ENCODE assay signal across 2 cellular contexts in the genomic region with DNA sequence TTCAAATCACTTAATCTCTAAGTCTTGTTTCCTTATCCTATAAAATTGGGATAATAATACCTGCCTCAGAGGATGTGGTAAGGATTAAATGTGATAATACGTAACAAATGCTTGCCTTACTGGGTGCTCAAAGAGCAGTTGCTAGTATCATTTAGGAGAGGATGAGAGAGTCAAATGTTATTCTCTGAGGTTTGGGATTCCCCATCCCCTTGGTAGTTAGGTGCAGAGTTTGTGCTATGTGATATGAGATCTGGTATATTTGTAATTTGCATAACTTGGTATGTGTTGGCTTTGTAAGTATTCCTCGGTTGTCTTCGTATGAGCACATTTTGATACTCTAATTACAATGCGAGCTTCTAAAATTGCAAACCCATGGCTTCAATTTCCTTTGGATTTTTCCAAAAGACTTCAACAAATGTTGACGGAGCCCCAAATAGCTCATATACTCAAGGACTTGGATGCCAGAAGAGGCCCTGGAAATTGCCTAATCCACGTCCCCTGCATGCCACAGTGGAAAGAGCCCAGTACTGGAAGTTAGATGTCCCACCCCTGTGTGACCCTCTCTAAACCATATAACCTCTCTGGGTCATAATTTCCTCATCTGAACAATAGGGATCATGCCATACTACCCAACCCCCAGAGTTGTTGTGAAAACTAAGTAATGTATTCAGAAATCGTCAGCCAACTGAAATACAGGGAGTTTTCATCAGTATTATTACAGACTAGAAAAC.
TF ChIP-seq lines count a peak whose summit lies in the region.

No MANE protein-coding gene starts in this region.

TF ChIP-seq in liver, 16 proteins besides CTCF, POLR2A, EP300 and RAD21 (continued from another document):
- TF ChIP-seq YY1 (IDR thresholded peaks at IDR 0.05), result no peak
- TF ChIP-seq TAF1 (conservative IDR thresholded peaks at IDR 0.05), result no peak

TF ChIP-seq in HepG2, 621 proteins besides CTCF, POLR2A, EP300 and RAD21 (continued from another document):
- TF ChIP-seq FOXP1 (IDR thresholded peaks at IDR 0.05) (no peak), FOXP1 (CRISPR knock-in tag; IDR thresholded peaks at IDR 0.05) (no peak), SKIL (CRISPR knock-in tag; IDR thresholded peaks at IDR 0.05; ENCODE audit: borderline replicate concordance) (no peak), ZHX1 (CRISPR knock-in tag; IDR thresholded peaks at IDR 0.05; ENCODE audit: low read depth) (no peak), NKX3-1 (CRISPR knock-in tag; IDR thresholded peaks at IDR 0.05) (no peak), ETV5 (CRISPR knock-in tag; IDR thresholded peaks at IDR 0.05; ENCODE audit: borderline replicate concordance) (no peak), ZBTB39 (CRISPR knock-in tag; IDR thresholded peaks at IDR 0.05) (no peak), ARNT2 (CRISPR knock-in tag; IDR thresholded peaks at IDR 0.05; ENCODE audit: low read depth) (no peak), ZNF3 (CRISPR knock-in tag; IDR thresholded peaks at IDR 0.05) (no peak), MAX (IDR thresholded peaks at IDR 0.05) (no peak)
- TF ChIP-seq, protein P1, sequence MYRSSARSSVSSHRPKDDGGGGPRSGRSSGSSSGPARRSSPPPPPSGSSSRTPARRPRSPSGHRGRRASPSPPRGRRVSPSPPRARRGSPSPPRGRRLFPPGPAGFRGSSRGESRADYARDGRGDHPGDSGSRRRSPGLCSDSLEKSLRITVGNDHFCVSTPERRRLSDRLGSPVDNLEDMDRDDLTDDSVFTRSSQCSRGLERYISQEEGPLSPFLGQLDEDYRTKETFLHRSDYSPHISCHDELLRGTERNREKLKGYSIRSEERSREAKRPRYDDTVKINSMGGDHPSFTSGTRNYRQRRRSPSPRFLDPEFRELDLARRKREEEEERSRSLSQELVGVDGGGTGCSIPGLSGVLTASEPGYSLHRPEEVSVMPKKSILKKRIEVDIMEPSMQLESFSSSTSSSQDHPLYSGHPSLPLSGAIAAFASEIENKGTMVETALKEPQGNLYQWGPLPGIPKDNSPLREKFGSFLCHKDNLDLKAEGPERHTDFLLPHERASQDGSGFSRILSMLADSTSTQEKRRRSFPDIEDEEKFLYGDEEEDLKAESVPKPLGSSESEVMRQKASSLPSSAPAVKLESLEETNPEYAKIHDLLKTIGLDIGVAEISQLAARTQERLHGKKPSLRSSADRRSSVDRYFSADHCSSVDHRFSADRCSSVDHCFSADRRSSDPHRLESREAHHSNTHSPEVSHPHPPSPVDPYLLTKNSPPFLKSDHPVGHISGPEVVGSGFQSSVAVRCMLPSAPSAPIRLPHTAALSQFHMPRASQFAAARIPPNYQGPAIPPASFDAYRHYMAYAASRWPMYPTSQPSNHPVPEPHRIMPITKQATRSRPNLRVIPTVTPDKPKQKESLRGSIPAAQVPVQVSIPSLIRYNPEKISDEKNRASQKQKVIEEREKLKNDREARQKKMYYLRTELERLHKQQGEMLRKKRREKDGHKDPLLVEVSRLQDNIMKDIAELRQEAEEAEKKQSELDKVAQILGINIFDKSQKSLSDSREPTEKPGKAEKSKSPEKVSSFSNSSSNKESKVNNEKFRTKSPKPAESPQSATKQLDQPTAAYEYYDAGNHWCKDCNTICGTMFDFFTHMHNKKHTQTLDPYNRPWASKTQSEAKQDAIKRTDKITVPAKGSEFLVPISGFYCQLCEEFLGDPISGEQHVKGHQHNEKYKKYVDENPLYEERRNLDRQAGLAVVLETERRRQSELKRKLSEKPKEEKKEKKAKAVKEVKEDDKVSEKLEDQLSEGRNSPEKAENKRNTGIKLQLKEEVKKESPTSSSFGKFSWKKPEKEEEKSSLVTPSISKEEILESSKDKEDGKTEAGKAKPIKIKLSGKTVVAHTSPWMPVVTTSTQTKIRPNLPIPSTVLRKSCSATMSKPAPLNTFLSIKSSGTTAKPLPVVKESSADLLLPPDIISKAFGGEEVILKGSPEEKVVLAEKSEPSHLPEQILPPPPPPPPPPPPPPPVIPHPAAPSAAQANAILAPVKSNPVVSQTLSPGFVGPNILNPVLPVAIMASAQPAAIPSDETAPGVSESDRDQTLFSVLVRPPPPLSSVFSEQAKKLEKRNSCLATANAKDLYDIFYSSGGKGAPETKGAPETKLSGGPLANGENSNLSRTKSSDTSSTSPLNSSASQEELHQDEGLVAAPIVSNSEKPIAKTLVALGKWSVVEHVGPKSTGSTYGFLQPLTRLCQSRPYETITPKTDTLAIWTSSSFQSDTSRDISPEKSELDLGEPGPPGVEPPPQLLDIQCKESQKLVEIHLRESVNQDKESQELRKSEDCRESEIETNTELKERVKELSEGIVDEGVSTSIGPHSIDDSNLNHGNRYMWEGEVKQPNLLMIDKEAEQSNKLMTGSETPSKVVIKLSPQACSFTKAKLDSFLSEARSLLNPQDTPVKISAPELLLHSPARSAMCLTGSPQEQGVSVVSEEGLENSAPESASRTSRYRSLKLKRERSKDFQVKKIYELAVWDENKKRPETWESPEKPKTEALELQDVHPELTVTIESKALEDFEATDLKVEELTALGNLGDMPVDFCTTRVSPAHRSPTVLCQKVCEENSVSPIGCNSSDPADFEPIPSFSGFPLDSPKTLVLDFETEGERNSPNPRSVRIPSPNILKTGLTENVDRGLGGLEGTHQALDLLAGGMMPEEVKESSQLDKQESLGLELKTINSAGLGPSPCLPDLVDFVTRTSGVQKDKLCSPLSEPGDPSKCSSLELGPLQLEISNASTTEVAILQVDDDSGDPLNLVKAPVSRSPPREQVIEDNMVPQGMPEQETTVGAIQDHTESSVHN (CRISPR knock-in tag; IDR thresholded peaks at IDR 0.05), result no peak
- TF ChIP-seq, protein P2, sequence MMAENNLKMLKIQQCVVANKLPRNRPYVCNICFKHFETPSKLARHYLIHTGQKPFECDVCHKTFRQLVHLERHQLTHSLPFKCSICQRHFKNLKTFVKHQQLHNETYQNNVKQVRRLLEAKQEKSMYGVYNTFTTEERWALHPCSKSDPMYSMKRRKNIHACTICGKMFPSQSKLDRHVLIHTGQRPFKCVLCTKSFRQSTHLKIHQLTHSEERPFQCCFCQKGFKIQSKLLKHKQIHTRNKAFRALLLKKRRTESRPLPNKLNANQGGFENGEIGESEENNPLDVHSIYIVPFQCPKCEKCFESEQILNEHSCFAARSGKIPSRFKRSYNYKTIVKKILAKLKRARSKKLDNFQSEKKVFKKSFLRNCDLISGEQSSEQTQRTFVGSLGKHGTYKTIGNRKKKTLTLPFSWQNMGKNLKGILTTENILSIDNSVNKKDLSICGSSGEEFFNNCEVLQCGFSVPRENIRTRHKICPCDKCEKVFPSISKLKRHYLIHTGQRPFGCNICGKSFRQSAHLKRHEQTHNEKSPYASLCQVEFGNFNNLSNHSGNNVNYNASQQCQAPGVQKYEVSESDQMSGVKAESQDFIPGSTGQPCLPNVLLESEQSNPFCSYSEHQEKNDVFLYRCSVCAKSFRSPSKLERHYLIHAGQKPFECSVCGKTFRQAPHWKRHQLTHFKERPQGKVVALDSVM (CRISPR knock-in tag; IDR thresholded peaks at IDR 0.05), result no peak
